ENCODE assay signal across 29 cellular contexts in the genomic region with DNA sequence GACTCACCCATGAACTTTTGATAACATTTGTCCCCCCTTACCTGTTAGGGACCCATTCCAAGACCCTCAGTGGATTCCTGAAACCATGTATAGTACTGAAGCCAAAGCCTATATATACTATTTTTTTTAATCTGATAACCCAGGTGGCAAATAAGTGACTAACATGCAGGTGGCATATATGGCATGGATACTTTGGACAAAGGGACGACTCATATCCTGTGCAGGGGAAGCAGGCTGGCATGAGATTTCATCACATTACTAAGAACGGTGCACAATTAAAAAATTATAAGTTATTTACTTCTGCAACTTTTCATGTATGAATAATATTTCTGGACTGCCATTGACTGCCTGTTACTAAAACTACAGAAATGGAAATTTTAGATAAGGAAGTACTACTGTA.
DNase-seq lines count a peak whose midpoint lies in the region; ATAC-seq, FAIRE-seq and TF ChIP-seq lines count a peak whose summit lies in the region.
"Had no signal": no experiment of that assay in that cellular context is flagged by ENCODE, and none has a peak within 500 bp of the region (broad histone marks: within the 10 kb centered on the region; RNA-seq: fewer than 3 reads in every experiment).

No MANE protein-coding gene starts in this region.

- TF ChIP-seq CTCF in bronchial epithelial cell (IDR thresholded peaks at IDR 0.05; ENCODE audit: insufficient read depth, low read length, severe bottlenecking) (no peak), kidney epithelial cell (IDR thresholded peaks at IDR 0.05; ENCODE audit: insufficient read depth, low read length, poor library complexity, severe bottlenecking) (no peak)

- no peaks in the 10 kb centered on the region for H3K36me3 ChIP-seq in bronchial epithelial cell (ENCODE audit: control insufficient read depth, insufficient read depth, low read length)
- H3K36me3 ChIP-seq in kidney epithelial cell (ENCODE audit: control insufficient read depth, insufficient read depth, low read length) = no peaks in the 10 kb centered on the region

- ATAC-seq in HG03095 (IDR thresholded peaks at IDR 0.05; ENCODE audit: unreplicated experiment) = no peak
- no peak for ATAC-seq in HG02938 (IDR thresholded peaks at IDR 0.05; ENCODE audit: unreplicated experiment)
- ATAC-seq: A549, HepG2, K562, Panc1, T-helper 17 cell had no signal

- peak; percentile 67 for DNase-seq in DMS53 (lab: John Stamatoyannopoulos, UW)
- DNase-seq in NCI-H69 (lab: John Stamatoyannopoulos, UW) = peak; percentile 16
- peak; percentile 38 for DNase-seq in bronchial epithelial cell (ENCODE audit: low read depth)
- DNase-seq in kidney epithelial cell (ENCODE audit: low read depth) = peak; percentile 23
- no peak for DNase-seq in NCI-H146 treated with DMSO at 0.1 percent for 48 hours (lab: John Stamatoyannopoulos, UW; ENCODE audit: unreplicated experiment)
- no peak for DNase-seq in HuH-7.5 (ENCODE audit: low spot score)
- DNase-seq: C1 segment of cervical spinal cord; CD4-positive, alpha-beta memory T cell; DMS 273 treated with DMSO at 0.1 percent for 48 hours; GM23248; H7; HFFc6; Kasumi-1; MV-4-11; NCI-H1105; NCI-H1436 treated with DMSO at 0.1 percent for 48 hours; NCI-H2029; NCI-H446; NCI-H526; SK-N-SH; SW 1271; T-helper 17 cell had no signal

- H3K27me3 ChIP-seq in bronchial epithelial cell (ENCODE audit: control insufficient read depth, insufficient read depth, low read length) (no peaks in the 10 kb centered on the region), kidney epithelial cell (ENCODE audit: control insufficient read depth, insufficient read depth, low read length) (no peaks in the 10 kb centered on the region)

- H3K4me3 ChIP-seq in bronchial epithelial cell (ENCODE audit: low read depth, low read length) (no peak overlapping the region), kidney epithelial cell (ENCODE audit: low read depth, low read length) (no peak overlapping the region)
- H3K4me3 ChIP-seq: A549, GM23248, K562 had no signal

- no peak for FAIRE-seq in bronchial epithelial cell (lab: Jason Lieb, UNC)
- FAIRE-seq: A549, GM18507, HepG2, K562 had no signal

Comparison
In these comparisons a context has a peak if more than half of its experiments do, and no peak if none do; other contexts are left out.
1. DNase-seq: peak in DMS53 (single experiment), NCI-H69 (single experiment), bronchial epithelial cell (single experiment) and kidney epithelial cell (single experiment); none in NCI-H146 treated with DMSO at 0.1 percent for 48 hours (single experiment) and HuH-7.5 (single experiment).